Comparison of ENCODE assay signal across 8 cellular contexts in genomic region chrX:155048997-155049619, GRCh38. TPM values are rescaled to one million over a fixed set of nuclear protein-coding genes. Genes with fewer than 3 reads are reported as not detected.
DNase-seq lines count a peak whose midpoint lies in the region; ATAC-seq and TF ChIP-seq lines count a peak whose summit lies in the region.

No MANE protein-coding gene starts in this region.

- no peaks in the 10 kb centered on the region for H3K79me2 ChIP-seq in smooth muscle cell (ENCODE audit: low read depth)

- intact Hi-C loops in right cardiac atrium (cut with DNase I): no loop called here

- no peaks in the 10 kb centered on the region for H4K20me1 ChIP-seq in smooth muscle cell (ENCODE audit: low read depth)

- H3K4me1 ChIP-seq in right cardiac atrium (ENCODE audit: control insufficient read depth, insufficient read depth, low read length) (peaks cover 6% of the 10 kb centered on the region), smooth muscle cell (ENCODE audit: low read depth) (no peaks in the 10 kb centered on the region)

- H2AFZ ChIP-seq in smooth muscle cell (ENCODE audit: low read depth): no peak overlapping the region

- H3K27me3 ChIP-seq in right cardiac atrium (ENCODE audit: control insufficient read depth, insufficient read depth) (no peaks in the 10 kb centered on the region), smooth muscle cell (ENCODE audit: low read depth) (no peaks in the 10 kb centered on the region)

- no peak overlapping the region for H3K4me3 ChIP-seq in AG09309 (ENCODE audit: control insufficient read depth, low read depth, low read length)
- no peak overlapping the region for H3K4me3 ChIP-seq in GM12875 (ENCODE audit: low read depth, low read length)
- H3K4me3 ChIP-seq in right cardiac atrium (ENCODE audit: low read length): no peak overlapping the region
- H3K4me3 ChIP-seq in smooth muscle cell: no peak overlapping the region

- H3K27ac ChIP-seq in right cardiac atrium (ENCODE audit: low read length): no peak overlapping the region
- H3K27ac ChIP-seq in smooth muscle cell (ENCODE audit: low read depth): no peak overlapping the region

- H3K27me3 Mint-ChIP-seq in activated naive CD8-positive, alpha-beta T cell: no peaks in the 10 kb centered on the region

- no peaks in the 10 kb centered on the region for H3K36me3 ChIP-seq in smooth muscle cell (ENCODE audit: low read depth)

- peak overlapping the region; percentile 59 for H3K27ac Mint-ChIP-seq in activated naive CD8-positive, alpha-beta T cell

- H3K9me3 ChIP-seq in right cardiac atrium (ENCODE audit: control insufficient read depth, low read length) (no peaks in the 10 kb centered on the region), smooth muscle cell (replicated peaks; ENCODE audit: low read depth) (no peaks in the 10 kb centered on the region)

- 42% methylated on average over 9 of the region's 9 CpGs for WGBS in right cardiac atrium
- WGBS in smooth muscle cell (ENCODE audit: low lambda C conversion rate): 46% methylated on average over 9 of the region's 9 CpGs

- no peak overlapping the region for H3K9ac ChIP-seq in smooth muscle cell (ENCODE audit: low read depth)

- peaks cover 39% of the 10 kb centered on the region for H3K4me1 Mint-ChIP-seq in activated naive CD8-positive, alpha-beta T cell (ENCODE audit: low read depth)

- ATAC-seq in right cardiac atrium (peak; percentile 72 to 76), HG03039 (IDR thresholded peaks at IDR 0.05; ENCODE audit: unreplicated experiment) (no peak), GM21529 (IDR thresholded peaks at IDR 0.05; ENCODE audit: unreplicated experiment) (no peak)

- H3K36me3 Mint-ChIP-seq in activated naive CD8-positive, alpha-beta T cell: peaks cover 3% of the 10 kb centered on the region

- no peak overlapping the region for H3K4me2 ChIP-seq in smooth muscle cell

- no peaks in the 10 kb centered on the region for H3K9me3 Mint-ChIP-seq in activated naive CD8-positive, alpha-beta T cell (ENCODE audit: low read depth)

- TF ChIP-seq CTCF in AG09309 (IDR thresholded peaks at IDR 0.05; ENCODE audit: control insufficient read depth, insufficient read depth, low read depth, low read length, missing control alignments) (peak; percentile 75), GM12875 (IDR thresholded peaks at IDR 0.05; ENCODE audit: borderline replicate concordance, insufficient read depth, low read depth, low read length) (peak; percentile 73), smooth muscle cell (IDR thresholded peaks at IDR 0.05; ENCODE audit: borderline replicate concordance, insufficient read depth, poor library complexity, severe bottlenecking) (peak; percentile 44)

- DNase-seq in AG09309 (ENCODE audit: low read depth): no peak
- DNase-seq in NOMO-1 treated with DMSO at 0.1 percent for 48 hours (lab: John Stamatoyannopoulos, UW; ENCODE audit: unreplicated experiment): peak; percentile 27
- DNase-seq in right cardiac atrium: peak; percentile 28 to 62 (median 59)
- no peak for DNase-seq in smooth muscle cell (lab: John Stamatoyannopoulos, UW; ENCODE audit: unreplicated experiment)

- H3F3A ChIP-seq in smooth muscle cell (ENCODE audit: low read depth): no peaks in the 10 kb centered on the region

- no peak overlapping the region for H3K4me3 Mint-ChIP-seq in activated naive CD8-positive, alpha-beta T cell

RNA-seq across cellular contexts. Expression of gene CMC4, which starts 21.8 kb away (rescaled TPM):
- total RNA-seq in right cardiac atrium (10 to 100 TPM; 18.8 to 24.0 (median 21.0) TPM), smooth muscle cell (14.4 and 24.5 TPM in 2 replicates)
- polyA plus RNA-seq in right cardiac atrium (56.3 TPM), smooth muscle cell (14.3 and 21.2 TPM in 2 replicates)

RNA-seq across cellular contexts. Expression of gene MTCP1, which starts 21.8 kb away (rescaled TPM):
- total RNA-seq in right cardiac atrium: 10 to 100 TPM; 46.1 to 61.0 (median 57.6) TPM
- polyA plus RNA-seq in right cardiac atrium: 95.3 TPM
- total RNA-seq in smooth muscle cell: 0.40 and 12.2 TPM in 2 replicates
- 18.6 and 20.2 TPM in 2 replicates for polyA plus RNA-seq in smooth muscle cell

RNA-seq across cellular contexts. Expression of gene BRCC3, which starts 22.2 kb away (rescaled TPM):
- total RNA-seq in right cardiac atrium (10 to 100 TPM; 11.7 to 15.0 (median 13.7) TPM), smooth muscle cell (9.6 and 10.6 TPM in 2 replicates)
- polyA plus RNA-seq in right cardiac atrium (6.3 TPM), smooth muscle cell (13.4 and 14.4 TPM in 2 replicates)

RNA-seq across cellular contexts. Expression of gene FUNDC2, which starts 22.5 kb away (rescaled TPM):
- total RNA-seq in right cardiac atrium (100 to 1,000 TPM; 262 to 345 (median 281) TPM), smooth muscle cell (38.3 and 52.3 TPM in 2 replicates)
- polyA plus RNA-seq in right cardiac atrium (384 TPM), smooth muscle cell (98.2 and 103 TPM in 2 replicates)

RNA-seq across cellular contexts. Expression of gene F8, which starts 26.6 kb away (rescaled TPM):
- total RNA-seq in right cardiac atrium (10 to 100 TPM; 34.7 to 98.8 (median 56.3) TPM), smooth muscle cell (2.2 and 3.3 TPM in 2 replicates)
- polyA plus RNA-seq in right cardiac atrium (72.9 TPM), smooth muscle cell (0.79 and 1.9 TPM in 2 replicates)

Comparison
In these comparisons a context has a peak if more than half of its experiments do, and no peak if none do; other contexts are left out.
1. DNase-seq: peak in NOMO-1 treated with DMSO at 0.1 percent for 48 hours (single experiment) and right cardiac atrium (3 of 3); none in AG09309 (single experiment) and smooth muscle cell (single experiment).
2. ATAC-seq: peak in right cardiac atrium (2 of 2); none in HG03039 (single experiment) and GM21529 (single experiment).
3. Peak in every context shown above with its lines, with median percentiles within 50 percentile points of each other: CTCF ChIP-seq.